ENCODE assay signal across 1 cellular context in genomic region chr11:11827272-11827671, GRCh38.
TF ChIP-seq lines count a peak whose summit lies in the region.

No MANE protein-coding gene starts in this region.

TF ChIP-seq in K562, 482 proteins besides CTCF, POLR2A, EP300 and RAD21 (continued from another document):
- no peak for TF ChIP-seq THRB (CRISPR knock-in tag; conservative IDR thresholded peaks at IDR 0.05)
TF ChIP-seq in K562: peak in this region for 0.
